ENCODE assay signal across 26 cellular contexts in genomic region chr10:122561212-122561611, GRCh38. TPM values are rescaled to one million over a fixed set of nuclear protein-coding genes. Genes with fewer than 3 reads are reported as not detected.
DNase-seq lines count a peak whose midpoint lies in the region; ATAC-seq, FAIRE-seq and TF ChIP-seq lines count a peak whose summit lies in the region.
"Had no signal": no experiment of that assay in that cellular context is flagged by ENCODE, and none has a peak within 500 bp of the region (broad histone marks: within the 10 kb centered on the region; RNA-seq: fewer than 3 reads in every experiment).

No MANE protein-coding gene starts in this region.

- no peaks in the 10 kb centered on the region for H3K9me3 Mint-ChIP-seq in activated naive CD8-positive, alpha-beta T cell treated with anti-CD3 and anti-CD28 coated beads, Interleukin-2, amount 10 ng/mL, durations not matched to agents 7 days and 5 days
- no peaks in the 10 kb centered on the region for H3K9me3 Mint-ChIP-seq in activated naive CD8-positive, alpha-beta T cell treated with anti-CD3 and anti-CD28 coated beads, Interleukin-2, amount 50 U/mL, for 24 hours
- H3K9me3 Mint-ChIP-seq in CD4-positive, alpha-beta T cell = no peaks in the 10 kb centered on the region
- H3K9me3 Mint-ChIP-seq: activated naive CD4-positive, alpha-beta T cell treated with anti-CD3 and anti-CD28 coated beads, Interleukin-2, amount 10 ng/mL, durations not matched to agents 7 days and 5 days; stimulated activated naive B cell treated with anti-CD40 and anti-IgM and Interleukin-4, amounts not matched to agents 10 μg/mL and 1 μg/mL and 100 μg/mL, for 72 hours had no signal

- POLR2A ChIA-PET in activated naive CD8-positive, alpha-beta T cell treated with anti-CD3 and anti-CD28 coated beads, Interleukin-2, amount 10 ng/mL, durations not matched to agents 7 days and 5 days (lab: Charles Lee) = no interaction called here
- POLR2A ChIA-PET in CD4-positive, alpha-beta T cell (lab: Charles Lee) = interaction anchor here (0.5 kb wide), 1 partner anchor 227 kb away, joined by 3 read pairs; no protein-coding TSS in a partner anchor

- H3K27me3 ChIP-seq in bronchial epithelial cell (ENCODE audit: control insufficient read depth, insufficient read depth, low read length) (peaks cover 9% of the 10 kb centered on the region), kidney epithelial cell (ENCODE audit: control insufficient read depth, insufficient read depth, low read length) (peaks cover 10% of the 10 kb centered on the region)
- peaks cover 9% of the 10 kb centered on the region for H3K27me3 ChIP-seq in CD4-positive, alpha-beta T cell (ENCODE audit: control insufficient read depth, insufficient read depth, low read length)
- H3K27me3 ChIP-seq: ascending aorta had no signal

- H3K36me3 ChIP-seq in bronchial epithelial cell (ENCODE audit: control insufficient read depth, insufficient read depth, low read length) (no peaks in the 10 kb centered on the region), kidney epithelial cell (ENCODE audit: control insufficient read depth, insufficient read depth, low read length) (no peaks in the 10 kb centered on the region)
- H3K36me3 ChIP-seq: ascending aorta; BLaER1 treated with 17β-estradiol and CSF1 and Interleukin-3, amounts not matched to agents 10 nM and 100 nM; gastroesophageal sphincter; thoracic aorta had no signal

- CTCF ChIA-PET in CD4-positive, alpha-beta T cell (lab: Charles Lee) = no interaction called here

- peaks cover 42% of the 10 kb centered on the region for H3K4me1 Mint-ChIP-seq in activated naive CD8-positive, alpha-beta T cell treated with anti-CD3 and anti-CD28 coated beads, Interleukin-2, amount 10 ng/mL, durations not matched to agents 7 days and 5 days
- peaks cover 22% of the 10 kb centered on the region for H3K4me1 Mint-ChIP-seq in activated naive CD8-positive, alpha-beta T cell treated with anti-CD3 and anti-CD28 coated beads, Interleukin-2, amount 50 U/mL, for 24 hours
- peaks cover 44% of the 10 kb centered on the region for H3K4me1 Mint-ChIP-seq in CD4-positive, alpha-beta T cell (ENCODE audit: low read depth)
- H3K4me1 Mint-ChIP-seq: naive B cell had no signal

- FAIRE-seq in bronchial epithelial cell (lab: Jason Lieb, UNC) = no peak
- FAIRE-seq: A204.1, GM12878, kidney had no signal

- H3K27me3 Mint-ChIP-seq in activated naive CD8-positive, alpha-beta T cell treated with anti-CD3 and anti-CD28 coated beads, Interleukin-2, amount 10 ng/mL, durations not matched to agents 7 days and 5 days = peaks cover 53% of the 10 kb centered on the region
- peaks cover 18% of the 10 kb centered on the region for H3K27me3 Mint-ChIP-seq in activated naive CD8-positive, alpha-beta T cell treated with anti-CD3 and anti-CD28 coated beads, Interleukin-2, amount 50 U/mL, for 24 hours
- peaks cover 12% of the 10 kb centered on the region for H3K27me3 Mint-ChIP-seq in CD4-positive, alpha-beta T cell

- no peaks in the 10 kb centered on the region for H3K9me3 ChIP-seq in CD4-positive, alpha-beta T cell (ENCODE audit: control insufficient read depth, low read length)
- H3K9me3 ChIP-seq: ascending aorta, gastroesophageal sphincter, thoracic aorta had no signal

- H3K27ac Mint-ChIP-seq in activated naive CD8-positive, alpha-beta T cell treated with anti-CD3 and anti-CD28 coated beads, Interleukin-2, amount 10 ng/mL, durations not matched to agents 7 days and 5 days = peak overlapping the region; percentile 62
- H3K27ac Mint-ChIP-seq in activated naive CD8-positive, alpha-beta T cell treated with anti-CD3 and anti-CD28 coated beads, Interleukin-2, amount 50 U/mL, for 24 hours = no peak overlapping the region
- H3K27ac Mint-ChIP-seq in CD4-positive, alpha-beta T cell = no peak overlapping the region
- H3K27ac Mint-ChIP-seq: activated naive CD4-positive, alpha-beta T cell treated with anti-CD3 and anti-CD28 coated beads, Interleukin-2, amount 10 ng/mL, durations not matched to agents 7 days and 5 days; stimulated activated naive B cell treated with anti-CD40 and anti-IgM and Interleukin-4, amounts not matched to agents 10 μg/mL and 1 μg/mL and 100 μg/mL, for 72 hours; T-helper 17 cell had no signal

- H3K4me3 ChIP-seq in bronchial epithelial cell (ENCODE audit: low read depth, low read length) (no peak overlapping the region), kidney epithelial cell (ENCODE audit: low read depth, low read length) (no peak overlapping the region), foreskin fibroblast (ENCODE audit: low read depth in 1 of 2, low read length in 2 of 2) (no peak overlapping the region)
- H3K4me3 ChIP-seq: ascending aorta; BLaER1 treated with 17β-estradiol and CSF1 and Interleukin-3, amounts not matched to agents 10 nM and 100 nM; gastroesophageal sphincter; GM12878; smooth muscle cell; thoracic aorta had no signal

- TF ChIP-seq CTCF in bronchial epithelial cell (IDR thresholded peaks at IDR 0.05; ENCODE audit: insufficient read depth, low read length, severe bottlenecking) (no peak), kidney epithelial cell (IDR thresholded peaks at IDR 0.05; ENCODE audit: insufficient read depth, low read length, poor library complexity, severe bottlenecking) (no peak), foreskin fibroblast (IDR thresholded peaks at IDR 0.05; ENCODE audit: low read depth, low read length) (no peak)
- TF ChIP-seq CTCF in CD4-positive, alpha-beta T cell (IDR thresholded peaks at IDR 0.05) = no peak

- H3K36me3 Mint-ChIP-seq in activated naive CD8-positive, alpha-beta T cell treated with anti-CD3 and anti-CD28 coated beads, Interleukin-2, amount 10 ng/mL, durations not matched to agents 7 days and 5 days = no peaks in the 10 kb centered on the region
- no peaks in the 10 kb centered on the region for H3K36me3 Mint-ChIP-seq in activated naive CD8-positive, alpha-beta T cell treated with anti-CD3 and anti-CD28 coated beads, Interleukin-2, amount 50 U/mL, for 24 hours (ENCODE audit: low read depth)
- H3K36me3 Mint-ChIP-seq in CD4-positive, alpha-beta T cell (ENCODE audit: low read depth) = no peaks in the 10 kb centered on the region
- H3K36me3 Mint-ChIP-seq: activated naive CD4-positive, alpha-beta T cell treated with anti-CD3 and anti-CD28 coated beads, Interleukin-2, amount 10 ng/mL, durations not matched to agents 7 days and 5 days; stimulated activated naive B cell treated with anti-CD40 and anti-IgM and Interleukin-4, amounts not matched to agents 10 μg/mL and 1 μg/mL and 100 μg/mL, for 72 hours had no signal

- no peak overlapping the region for H3K4me3 Mint-ChIP-seq in activated naive CD8-positive, alpha-beta T cell treated with anti-CD3 and anti-CD28 coated beads, Interleukin-2, amount 10 ng/mL, durations not matched to agents 7 days and 5 days
- no peak overlapping the region for H3K4me3 Mint-ChIP-seq in activated naive CD8-positive, alpha-beta T cell treated with anti-CD3 and anti-CD28 coated beads, Interleukin-2, amount 50 U/mL, for 24 hours
- no peak overlapping the region for H3K4me3 Mint-ChIP-seq in CD4-positive, alpha-beta T cell
- H3K4me3 Mint-ChIP-seq: activated naive CD4-positive, alpha-beta T cell treated with anti-CD3 and anti-CD28 coated beads, Interleukin-2, amount 10 ng/mL, durations not matched to agents 7 days and 5 days; naive B cell; stimulated activated naive B cell treated with anti-CD40 and anti-IgM and Interleukin-4, amounts not matched to agents 10 μg/mL and 1 μg/mL and 100 μg/mL, for 72 hours; T-helper 17 cell had no signal

- no peak for ATAC-seq in activated naive CD8-positive, alpha-beta T cell treated with anti-CD3 and anti-CD28 coated beads, Interleukin-2, amount 10 ng/mL, durations not matched to agents 7 days and 5 days (ENCODE audit: low read depth)
- ATAC-seq in activated naive CD8-positive, alpha-beta T cell treated with anti-CD3 and anti-CD28 coated beads, Interleukin-2, amount 50 U/mL, for 24 hours = no peak
- no peak for ATAC-seq in CD4-positive, alpha-beta T cell (ENCODE audit: poor library complexity)
- ATAC-seq in HG03565 (IDR thresholded peaks at IDR 0.05; ENCODE audit: unreplicated experiment) = no peak
- ATAC-seq: gastroesophageal sphincter; GM12878; stimulated activated naive B cell treated with anti-CD40 and anti-IgM and Interleukin-4, amounts not matched to agents 10 μg/mL and 1 μg/mL and 100 μg/mL, for 72 hours; T-helper 17 cell had no signal

- DNase-seq in activated naive CD8-positive, alpha-beta T cell treated with anti-CD3 and anti-CD28 coated beads, Interleukin-2, amount 10 ng/mL, durations not matched to agents 7 days and 5 days = no peak
- no peak for DNase-seq in activated naive CD8-positive, alpha-beta T cell treated with anti-CD3 and anti-CD28 coated beads, Interleukin-2, amount 50 U/mL, for 24 hours
- peak; percentile 54 for DNase-seq in bronchial epithelial cell (ENCODE audit: low read depth)
- DNase-seq in kidney epithelial cell (ENCODE audit: low read depth) = peak; percentile 42
- no peak for DNase-seq in CD4-positive, alpha-beta T cell
- DNase-seq in NCI-H82 treated with DMSO at 0.1 percent for 48 hours (lab: John Stamatoyannopoulos, UW; ENCODE audit: unreplicated experiment) = no peak
- DNase-seq in foreskin fibroblast = no peak
- DNase-seq: activated CD4-positive, alpha-beta T cell treated with anti-CD3 and anti-CD28 coated beads for 48 hours; activated naive CD4-positive, alpha-beta T cell treated with anti-CD3 and anti-CD28 coated beads, Interleukin-2, amount 10 ng/mL, durations not matched to agents 7 days and 5 days; activated T-cell treated with anti-CD3 and anti-CD28 coated beads, Interleukin-2, amount 50 U/mL, for 48 hours; DMS 273 treated with DMSO at 0.1 percent for 48 hours; kidney; naive B cell; NCI-H2081 treated with DMSO at 0.1 percent for 48 hours; NCI-H524; occipital lobe; stimulated activated naive B cell treated with anti-CD40 and anti-IgM and Interleukin-4, amounts not matched to agents 10 μg/mL and 1 μg/mL and 100 μg/mL, for 72 hours; T-helper 17 cell had no signal

- intact Hi-C loops in CD4-positive, alpha-beta T cell (cut with DNase I, micrococcal nuclease) = loop anchor here (5.0 to 10.0 kb wide), 2 partner anchors 49 to 994 kb away; no protein-coding TSS in a partner anchor

- no peak overlapping the region for H3K27ac ChIP-seq in CD4-positive, alpha-beta T cell (ENCODE audit: low read depth, low read length)
- H3K27ac ChIP-seq: ascending aorta; BLaER1 treated with 17β-estradiol and CSF1 and Interleukin-3, amounts not matched to agents 10 nM and 100 nM; gastroesophageal sphincter; thoracic aorta had no signal

RNA-seq across cellular contexts. Expression of gene DMBT1, which starts 0.7 kb away (rescaled TPM):
- total RNA-seq in activated naive CD8-positive, alpha-beta T cell treated with anti-CD3 and anti-CD28 coated beads, Interleukin-2, amount 10 ng/mL, durations not matched to agents 7 days and 5 days = not detected
- total RNA-seq in bronchial epithelial cell = not detected in 2 replicates
- total RNA-seq in kidney epithelial cell = under 0.01 and 0.13 TPM in 2 replicates
- total RNA-seq in CD4-positive, alpha-beta T cell = not detected
- total RNA-seq: ascending aorta, smooth muscle cell, T-helper 17 cell had no signal

Comparison
In these comparisons a context has a peak if more than half of its experiments do, and no peak if none do; other contexts are left out.
1. DNase-seq: peak in bronchial epithelial cell (single experiment) and kidney epithelial cell (single experiment); none in activated naive CD8-positive, alpha-beta T cell treated with anti-CD3 and anti-CD28 coated beads, Interleukin-2, amount 10 ng/mL, durations not matched to agents 7 days and 5 days (single experiment), activated naive CD8-positive, alpha-beta T cell treated with anti-CD3 and anti-CD28 coated beads, Interleukin-2, amount 50 U/mL, for 24 hours (single experiment), CD4-positive, alpha-beta T cell (0 of 10), NCI-H82 treated with DMSO at 0.1 percent for 48 hours (single experiment) and foreskin fibroblast (0 of 2).